7 cellular contexts compared by ENCODE assay signal in genomic region chr17:38877130-38877851, GRCh38. TPM values are rescaled to one million over a fixed set of nuclear protein-coding genes. Genes with fewer than 3 reads are reported as not detected.
A peak's percentile ranks its signal among the peaks of the same experiment; 100 is the strongest.
DNase-seq lines count a peak whose midpoint lies in the region; ATAC-seq and TF ChIP-seq lines count a peak whose summit lies in the region.

No MANE protein-coding gene starts in this region.

- H3K4me3 ChIP-seq in HCT116 (replicated peaks in 1 of 2; ENCODE audit: low read depth in 1 of 2, low read length in 2 of 2) (no peak overlapping the region), skeletal muscle satellite cell (ENCODE audit: low read length) (peak overlapping the region; percentile 37)

- POLR2A ChIA-PET in HCT116 (lab: Charles Lee): interaction anchor here (1.2 kb wide), 1 partner anchor 8 kb away, joined by 3 read pairs; the partner anchor contains the start of gene LASP1

- TF ChIP-seq CTCF in HCT116 (IDR thresholded peaks at IDR 0.05 in 2 of 3, conservative IDR thresholded peaks at IDR 0.05 in 1 of 3; ENCODE audit: borderline replicate concordance in 1 of 3, insufficient read depth in 1 of 3, low read depth in 2 of 3, low read length in 2 of 3): no peak
- TF ChIP-seq CTCF in chondrocyte (IDR thresholded peaks at IDR 0.05): no peak

- peaks cover 99% of the 10 kb centered on the region for H3K4me1 Mint-ChIP-seq in chondrocyte (ENCODE audit: low read depth)

- H3K27me3 Mint-ChIP-seq in chondrocyte (ENCODE audit: low read depth): no peaks in the 10 kb centered on the region

- H3K36me3 Mint-ChIP-seq in chondrocyte (ENCODE audit: low read depth): peaks cover 21% of the 10 kb centered on the region

- TF ChIP-seq POLR2A in HCT116 (IDR thresholded peaks at IDR 0.05; ENCODE audit: borderline replicate concordance, extremely low read depth, insufficient read depth, insufficient read length): no peak

- BruUV-seq in HCT116 (replicated peaks; lab: Mats Ljungman, UMichigan): no TSS peak

- H3K27me3 ChIP-seq in HCT116 (ENCODE audit: insufficient read depth, low read length) (no peaks in the 10 kb centered on the region), skeletal muscle satellite cell (ENCODE audit: control insufficient read depth, insufficient read depth, low read length) (no peaks in the 10 kb centered on the region)

- no peak overlapping the region; the same call in 1 of the 2 replicates for H3K27ac ChIP-seq in HCT116 (ENCODE audit: low read depth, low read length)

- H3K27ac Mint-ChIP-seq in chondrocyte (ENCODE audit: unreplicated experiment): peak overlapping the region; percentile 95

- H3K4me3 Mint-ChIP-seq in chondrocyte (ENCODE audit: unreplicated experiment): peak overlapping the region; percentile 4

- H3K36me3 ChIP-seq in HCT116 (ENCODE audit: control insufficient read depth in 1 of 2, insufficient read depth in 2 of 2, low read length in 2 of 2) (peaks cover 15% of the 10 kb centered on the region in 2 experiments; a peak in 3 of 4 replicates), skeletal muscle satellite cell (ENCODE audit: insufficient read depth, low read length) (peaks cover 74% of the 10 kb centered on the region)

- CTCF ChIA-PET in HCT116 (lab: Charles Lee): interaction anchor here (0.9 kb wide), 1 partner anchor 106 kb away, joined by 3 read pairs; no protein-coding TSS in a partner anchor

- RAD21 ChIA-PET in HCT116 (lab: Charles Lee; ENCODE audit: low non-redundant PET in 1 of 2, low total read pairs in 2 of 2, uncharacterized antibody in 2 of 2, unreplicated experiment in 2 of 2): interaction anchor here in 1 of 2 experiments (0.5 kb wide), 1 partner anchor 279 kb away, joined by 3 read pairs; no protein-coding TSS in a partner anchor

- H3K4me2 ChIP-seq in HCT116 (ENCODE audit: low read length): peak overlapping the region; percentile 35; the same call in 1 of the 2 replicates
- H3K4me2 ChIP-seq in skeletal muscle satellite cell (ENCODE audit: low read length): peak overlapping the region; percentile 16

- H2AFZ ChIP-seq in HCT116 (ENCODE audit: low read depth, low read length, poor library complexity, severe bottlenecking): no peak overlapping the region

- H3K9me3 ChIP-seq in HCT116 (ENCODE audit: control insufficient read depth in 1 of 2, insufficient read depth in 1 of 2, low read depth in 1 of 2, low read length in 2 of 2) (no peaks in the 10 kb centered on the region), skeletal muscle satellite cell (replicated peaks; ENCODE audit: low read length) (no peaks in the 10 kb centered on the region)

- DNase-seq in HCT116 (ENCODE audit: low read depth, low spot score) (no peak), NCI-H82 (lab: John Stamatoyannopoulos, UW) (peak; percentile 68), chondrocyte (ENCODE audit: low spot score) (no peak), G401 (ENCODE audit: low spot score) (no peak)
- DNase-seq in activated CD4-positive, CD25-positive, alpha-beta regulatory T cell (lab: John Stamatoyannopoulos, UW): no peak

- H3K9me2 ChIP-seq in HCT116 (ENCODE audit: insufficient read depth): no peaks in the 10 kb centered on the region

- no peak for TF ChIP-seq RAD21 in HCT116 (IDR thresholded peaks at IDR 0.05; ENCODE audit: low read depth)

- no peaks in the 10 kb centered on the region for H4K20me1 ChIP-seq in HCT116 (ENCODE audit: insufficient read depth)

- no peak for ATAC-seq in HCT116
- ATAC-seq in GM21529 (IDR thresholded peaks at IDR 0.05; ENCODE audit: unreplicated experiment): no peak

- H3K79me2 ChIP-seq in HCT116 (ENCODE audit: insufficient read depth, low read length): peaks cover 96% of the 10 kb centered on the region

- in situ Hi-C loops in G401 (cut with HindIII; ENCODE audit: low sequenced_read_pairs): no loop called here

- no peak overlapping the region for H3K9ac ChIP-seq in HCT116 (ENCODE audit: low read length)
- no peak overlapping the region for H3K9ac ChIP-seq in skeletal muscle satellite cell (ENCODE audit: low read depth, low read length)

- H3K9me3 Mint-ChIP-seq in chondrocyte (ENCODE audit: low read depth): no peaks in the 10 kb centered on the region

- intact Hi-C loops in HCT116 (cut with micrococcal nuclease): no loop called here

- H3K4me1 ChIP-seq in HCT116 (ENCODE audit: control insufficient read depth in 1 of 2, insufficient read depth in 2 of 2, low read length in 2 of 2) (peaks cover 73 to 95% of the 10 kb centered on the region in 2 experiments), skeletal muscle satellite cell (ENCODE audit: control insufficient read depth, insufficient read depth, low read length) (peaks cover 90% of the 10 kb centered on the region)

TF ChIP-seq in HCT116, 20 proteins besides CTCF, POLR2A, EP300 and RAD21 (continues in another document):
- TF ChIP-seq TCF7L2 (IDR thresholded peaks at IDR 0.05; ENCODE audit: borderline replicate concordance, extremely low read depth, insufficient read depth, insufficient read length) (no peak), JUND (IDR thresholded peaks at IDR 0.05) (no peak), CEBPB (IDR thresholded peaks at IDR 0.05; ENCODE audit: low read depth) (no peak), EZH2phosphoT487 (IDR thresholded peaks at IDR 0.05; ENCODE audit: borderline replicate concordance) (no peak), FOSL1 (IDR thresholded peaks at IDR 0.05; ENCODE audit: low read depth) (no peak), ATF3 (IDR thresholded peaks at IDR 0.05) (no peak), YY1 (IDR thresholded peaks at IDR 0.05; ENCODE audit: extremely low read depth, insufficient replicate concordance, low read depth, low read length) (no peak), CBX3 (IDR thresholded peaks at IDR 0.05; ENCODE audit: low read depth) (no peak), EGR1 (IDR thresholded peaks at IDR 0.05; ENCODE audit: low read depth) (no peak), EZH2 (IDR thresholded peaks at IDR 0.05) (no peak), SP1 (IDR thresholded peaks at IDR 0.05; ENCODE audit: low read depth) (no peak), POLR2AphosphoS5 (IDR thresholded peaks at IDR 0.05; ENCODE audit: low read depth, low read length) (no peak), SIN3A (IDR thresholded peaks at IDR 0.05; ENCODE audit: low read depth) (no peak), ELF1 (IDR thresholded peaks at IDR 0.05; ENCODE audit: borderline replicate concordance, low read depth) (no peak), ZBTB33 (IDR thresholded peaks at IDR 0.05; ENCODE audit: extremely low read depth, insufficient replicate concordance, low read length) (no peak)

RNA-seq across cellular contexts. Expression of gene LASP1, which starts 7.4 kb away (rescaled TPM):
- total RNA-seq in HCT116 (2021; ENCODE audit: unreplicated experiment): 149 TPM
- polyA plus RNA-seq in HCT116 (2012): 126 and 129 TPM in 2 replicates
- 444 to 599 TPM (median 593 TPM) in 3 replicates for total RNA-seq in chondrocyte
- total RNA-seq in skeletal muscle satellite cell (2012; rRNA removed): 172 and 203 TPM in 2 replicates
- 136 and 141 TPM in 2 replicates for total RNA-seq in G401 (2014; rRNA removed; shearing (Covaris generic))

RNA-seq across cellular contexts. Expression of gene RPL23, which starts 23.8 kb away (rescaled TPM):
- total RNA-seq in HCT116 (2021; ENCODE audit: unreplicated experiment): 1,631 TPM
- 2,133 and 2,505 TPM in 2 replicates for polyA plus RNA-seq in HCT116 (2012)
- total RNA-seq in chondrocyte: 916 to 959 TPM (median 937 TPM) in 3 replicates
- total RNA-seq in skeletal muscle satellite cell (2012; rRNA removed): 1,089 and 1,655 TPM in 2 replicates
- total RNA-seq in G401 (2014; rRNA removed; shearing (Covaris generic)): 1,883 and 2,158 TPM in 2 replicates

RNA-seq across cellular contexts. Expression of gene CWC25, which starts 52.2 kb away (rescaled TPM):
- 23.9 TPM for total RNA-seq in HCT116 (2021; ENCODE audit: unreplicated experiment)
- polyA plus RNA-seq in HCT116 (2012): 14.1 and 17.2 TPM in 2 replicates
- 8.3 to 13.5 TPM (median 11.8 TPM) in 3 replicates for total RNA-seq in chondrocyte
- 7.9 TPM in 2 replicates for total RNA-seq in skeletal muscle satellite cell (2012; rRNA removed)
- 11.2 and 19.9 TPM in 2 replicates for total RNA-seq in G401 (2014; rRNA removed; shearing (Covaris generic))
